ENCODE assay signal across 12 cellular contexts in genomic region chr12:51070004-51070403, GRCh38. TPM values are rescaled to one million over a fixed set of nuclear protein-coding genes. Genes with fewer than 3 reads are reported as not detected.
A peak's percentile ranks its signal among the peaks of the same experiment; 100 is the strongest.
DNase-seq lines count a peak whose midpoint lies in the region; ATAC-seq, FAIRE-seq and TF ChIP-seq lines count a peak whose summit lies in the region.
"Had no signal": no experiment of that assay in that cellular context is flagged by ENCODE, and none has a peak within 500 bp of the region (broad histone marks: within the 10 kb centered on the region; RNA-seq: fewer than 3 reads in every experiment).

No MANE protein-coding gene starts in this region.

- peaks cover 5% of the 10 kb centered on the region for H3K36me3 ChIP-seq in PC-9 (ENCODE audit: low read depth)
- no peaks in the 10 kb centered on the region for H3K36me3 ChIP-seq in colonic mucosa
- H3K36me3 ChIP-seq in small intestine (ENCODE audit: control insufficient read depth in 2 of 2, insufficient read depth in 2 of 2, low read length in 2 of 2): peaks cover 0 to 15% of the 10 kb centered on the region in 2 donors

- no peaks in the 10 kb centered on the region for H3K79me2 ChIP-seq in PC-9 (ENCODE audit: low read depth)

- no peak for DNase-seq in activated CD4-positive, alpha-beta T cell treated with anti-CD3 and anti-CD28 coated beads, Interleukin-2, amount 10 ng/mL, durations not matched to agents 7 days and 5 days
- no peak for DNase-seq in activated CD4-positive, alpha-beta T cell treated with anti-CD3 and anti-CD28 coated beads, Interleukin-2, amount 50 U/mL, for 1 hour
- DNase-seq in PC-9 (peak in 1 of 2 experiments; percentile 83), fibroblast of peridontal ligament (ENCODE audit: extremely low read depth) (peak; percentile 35), sciatic nerve (ENCODE audit: low spot score) (no peak), colonic mucosa (no peak), HT-29 (ENCODE audit: low spot score) (no peak), small intestine (no peak)
- DNase-seq: anterior cingulate cortex; effector memory CD8-positive, alpha-beta T cell; naive B cell; NCI-H510A had no signal

- H3K9me2 ChIP-seq in PC-9 (ENCODE audit: insufficient read depth): no peaks in the 10 kb centered on the region

- intact Hi-C loops in PC-9 (cut with micrococcal nuclease; ENCODE audit: unreplicated experiment): no loop called here
- intact Hi-C loops in sciatic nerve (cut with DNase I): no loop called here
- intact Hi-C loops in colonic mucosa (cut with DNase I): no loop called here

- no peak for FAIRE-seq in small intestine (lab: Jason Lieb, UNC)

- H3K4me3 Mint-ChIP-seq in activated CD4-positive, alpha-beta T cell treated with anti-CD3 and anti-CD28 coated beads, Interleukin-2, amount 10 ng/mL, durations not matched to agents 7 days and 5 days: no peak overlapping the region
- H3K4me3 Mint-ChIP-seq: effector memory CD8-positive, alpha-beta T cell; naive B cell had no signal

- H3K27ac ChIP-seq in PC-9 (peak overlapping the region; percentile 69), colonic mucosa (no peak overlapping the region), small intestine (ENCODE audit: low read depth in 1 of 2, low read length in 1 of 2) (no peak overlapping the region)

- H2AFZ ChIP-seq in PC-9: peak overlapping the region; percentile 55; the same call in 1 of the 2 replicates

- peak overlapping the region; percentile 32 for H3K4me2 ChIP-seq in PC-9

- no peaks in the 10 kb centered on the region for H3K27me3 Mint-ChIP-seq in activated CD4-positive, alpha-beta T cell treated with anti-CD3 and anti-CD28 coated beads, Interleukin-2, amount 10 ng/mL, durations not matched to agents 7 days and 5 days
- H3K27me3 Mint-ChIP-seq: effector memory CD8-positive, alpha-beta T cell; naive B cell had no signal

- peak overlapping the region; percentile 28 for H3K27ac Mint-ChIP-seq in activated CD4-positive, alpha-beta T cell treated with anti-CD3 and anti-CD28 coated beads, Interleukin-2, amount 10 ng/mL, durations not matched to agents 7 days and 5 days

- H3K36me3 Mint-ChIP-seq in activated CD4-positive, alpha-beta T cell treated with anti-CD3 and anti-CD28 coated beads, Interleukin-2, amount 10 ng/mL, durations not matched to agents 7 days and 5 days (ENCODE audit: low read depth): peaks cover 22% of the 10 kb centered on the region

- H4K20me1 ChIP-seq in PC-9 (ENCODE audit: insufficient read depth): no peaks in the 10 kb centered on the region

- no peaks in the 10 kb centered on the region for H3K9me3 Mint-ChIP-seq in activated CD4-positive, alpha-beta T cell treated with anti-CD3 and anti-CD28 coated beads, Interleukin-2, amount 10 ng/mL, durations not matched to agents 7 days and 5 days
- H3K9me3 Mint-ChIP-seq: effector memory CD8-positive, alpha-beta T cell; naive B cell had no signal

- 92 to 98% (median 93%) methylated on average over 3 of the region's 3 CpGs for WGBS in small intestine, 3 donors

- peaks cover 13% of the 10 kb centered on the region for H3K4me1 ChIP-seq in PC-9 (replicated peaks; ENCODE audit: insufficient read depth)
- no peaks in the 10 kb centered on the region for H3K4me1 ChIP-seq in colonic mucosa
- no peaks in the 10 kb centered on the region for H3K4me1 ChIP-seq in small intestine (ENCODE audit: control insufficient read depth in 2 of 2, insufficient read depth in 1 of 2, low read depth in 1 of 2, low read length in 1 of 2)

- H3K4me1 Mint-ChIP-seq in activated CD4-positive, alpha-beta T cell treated with anti-CD3 and anti-CD28 coated beads, Interleukin-2, amount 10 ng/mL, durations not matched to agents 7 days and 5 days: no peaks in the 10 kb centered on the region

- CTCF ChIA-PET in activated CD4-positive, alpha-beta T cell treated with anti-CD3 and anti-CD28 coated beads, Interleukin-2, amount 10 ng/mL, durations not matched to agents 7 days and 5 days (lab: Charles Lee): interaction anchor here (0.7 kb wide), 1 partner anchor 10 kb away, joined by 3 read pairs; no protein-coding TSS in a partner anchor
- CTCF ChIA-PET in PC-9 (lab: Charles Lee): no interaction called here

- no TSS peak for BruUV-seq in PC-9 (replicated peaks; lab: Mats Ljungman, UMichigan)

- H3K9me3 ChIP-seq in PC-9 (ENCODE audit: insufficient read depth, low read depth): no peaks in the 10 kb centered on the region
- H3K9me3 ChIP-seq in colonic mucosa: no peaks in the 10 kb centered on the region
- no peaks in the 10 kb centered on the region for H3K9me3 ChIP-seq in small intestine (ENCODE audit: control insufficient read depth, low read depth)

- ATAC-seq in sciatic nerve: peak; percentile 95
- ATAC-seq: effector memory CD8-positive, alpha-beta T cell had no signal

- no peak for TF ChIP-seq CTCF in PC-9 (conservative IDR thresholded peaks at IDR 0.05)
- no peak for TF ChIP-seq CTCF in colonic mucosa (IDR thresholded peaks at IDR 0.05)

- H3K27me3 ChIP-seq in PC-9 (ENCODE audit: insufficient read depth, low read depth): no peaks in the 10 kb centered on the region
- no peaks in the 10 kb centered on the region for H3K27me3 ChIP-seq in colonic mucosa
- no peaks in the 10 kb centered on the region for H3K27me3 ChIP-seq in small intestine (ENCODE audit: control insufficient read depth in 2 of 2, insufficient read depth in 2 of 2, low read length in 2 of 2)

- H3F3A ChIP-seq in PC-9 (ENCODE audit: insufficient read depth, low read depth): peaks cover 21% of the 10 kb centered on the region; the same call in 1 of the 2 replicates

- no peak overlapping the region for H3K9ac ChIP-seq in colonic mucosa (ENCODE audit: low read depth in 2 of 2, low read length in 2 of 2)

- H3K4me3 ChIP-seq in PC-9 (no peak overlapping the region), colonic mucosa (no peak overlapping the region), small intestine (ENCODE audit: low read depth in 1 of 2, low read length in 2 of 2) (no peak overlapping the region)

- POLR2A ChIA-PET in activated CD4-positive, alpha-beta T cell treated with anti-CD3 and anti-CD28 coated beads, Interleukin-2, amount 10 ng/mL, durations not matched to agents 7 days and 5 days (lab: Charles Lee): interaction anchor here (0.6 kb wide), 1 partner anchor 13 kb away, joined by 9 read pairs; no protein-coding TSS in a partner anchor
- POLR2A ChIA-PET in PC-9 (lab: Charles Lee; ENCODE audit: unreplicated experiment): no interaction called here

RNA-seq across cellular contexts. Expression of gene CSRNP2, which starts 13.4 kb away (rescaled TPM):
- total RNA-seq in activated CD4-positive, alpha-beta T cell treated with anti-CD3 and anti-CD28 coated beads, Interleukin-2, amount 10 ng/mL, durations not matched to agents 7 days and 5 days: 10 to 100 TPM; 13.6 to 17.0 TPM
- total RNA-seq in PC-9 (2021): 19.3 and 23.1 TPM in 2 replicates
- 38.4 TPM for total RNA-seq in sciatic nerve
- 10 to 100 TPM; 13.6 to 17.1 TPM for total RNA-seq in colonic mucosa
- total RNA-seq in HT-29 (2014; rRNA removed; shearing (Covaris generic)): 4.3 and 6.3 TPM in 2 replicates
- polyA plus RNA-seq in small intestine: 1 to 10 TPM; 3.8 to 8.2 (median 8.1) TPM

RNA-seq across cellular contexts. Expression of gene LETMD1, which starts 21.9 kb away (rescaled TPM):
- total RNA-seq in activated CD4-positive, alpha-beta T cell treated with anti-CD3 and anti-CD28 coated beads, Interleukin-2, amount 10 ng/mL, durations not matched to agents 7 days and 5 days: 10 to 100 TPM; 66.3 to 68.6 TPM
- 81.9 and 87.4 TPM in 2 replicates for total RNA-seq in PC-9 (2021)
- 58.5 TPM for total RNA-seq in sciatic nerve
- total RNA-seq in colonic mucosa: 10 to 100 TPM; 54.8 to 67.8 TPM
- total RNA-seq in HT-29 (2014; rRNA removed; shearing (Covaris generic)): 36.8 and 47.1 TPM in 2 replicates
- 10 to 100 TPM; 74.7 to 91.7 (median 79.4) TPM for polyA plus RNA-seq in small intestine

RNA-seq across cellular contexts. Expression of gene SLC11A2, which starts 43.8 kb away (rescaled TPM):
- total RNA-seq in activated CD4-positive, alpha-beta T cell treated with anti-CD3 and anti-CD28 coated beads, Interleukin-2, amount 10 ng/mL, durations not matched to agents 7 days and 5 days: 10 to 100 TPM; 36.0 to 37.4 TPM
- total RNA-seq in PC-9 (2021) (45.7 and 49.0 TPM in 2 replicates), sciatic nerve (82.5 TPM), colonic mucosa (10 to 100 TPM; 51.6 to 52.0 TPM)
- 20.1 and 42.9 TPM in 2 replicates for total RNA-seq in HT-29 (2014; rRNA removed; shearing (Covaris generic))
- polyA plus RNA-seq in small intestine: 10 to 100 TPM in 2 of 3 donors, 1 to 10 TPM in 1; 8.9 to 19.4 (median 14.1) TPM
